ENCODE assay signal across 8 cellular contexts in genomic region chr19:34336781-34337271, GRCh38. TPM values are rescaled to one million over a fixed set of nuclear protein-coding genes. Genes with fewer than 3 reads are reported as not detected.
DNase-seq lines count a peak whose midpoint lies in the region; ATAC-seq and TF ChIP-seq lines count a peak whose summit lies in the region.

No MANE protein-coding gene starts in this region.

- H3K9me2 ChIP-seq in HCT116 (ENCODE audit: insufficient read depth) (no peaks in the 10 kb centered on the region), SU-DHL-6 (replicated peaks; ENCODE audit: insufficient read depth, low read length) (no peaks in the 10 kb centered on the region), neural cell (ENCODE audit: insufficient read depth, low read length) (no peaks in the 10 kb centered on the region)

- CTCF ChIA-PET in HCT116 (lab: Charles Lee): interaction anchor here (1.1 kb wide), 1 partner anchor 10 kb away, joined by 3 read pairs; no protein-coding TSS in a partner anchor

- no peaks in the 10 kb centered on the region for H3K27me3 ChIP-seq in HCT116 (ENCODE audit: insufficient read depth, low read length)
- no peaks in the 10 kb centered on the region for H3K27me3 ChIP-seq in SU-DHL-6 (ENCODE audit: low read length)
- H3K27me3 ChIP-seq in neural cell (ENCODE audit: insufficient read depth, low read depth, low read length): no peaks in the 10 kb centered on the region

- TF ChIP-seq CTCF in HCT116 (IDR thresholded peaks at IDR 0.05 in 2 of 3, conservative IDR thresholded peaks at IDR 0.05 in 1 of 3; ENCODE audit: borderline replicate concordance in 1 of 3, insufficient read depth in 1 of 3, low read depth in 2 of 3, low read length in 2 of 3) (peak; percentile 38 to 73 (median 51); a peak in 5 of 6 replicates), SU-DHL-6 (IDR thresholded peaks at IDR 0.05; ENCODE audit: insufficient read depth, low read length, poor library complexity, severe bottlenecking) (peak; percentile 66), neural cell (IDR thresholded peaks at IDR 0.05; ENCODE audit: poor library complexity, severe bottlenecking) (peak; percentile 69)

- H3K4me3 ChIP-seq in HCT116 (replicated peaks in 1 of 2; ENCODE audit: low read depth in 1 of 2, low read length in 2 of 2): no peak overlapping the region
- no peak overlapping the region for H3K4me3 ChIP-seq in SU-DHL-6 (ENCODE audit: insufficient read depth, low read length, poor library complexity, severe bottlenecking)
- no peak overlapping the region for H3K4me3 ChIP-seq in neural cell (ENCODE audit: low read length)

- H3K27ac ChIP-seq in HCT116 (ENCODE audit: low read depth, low read length): no peak overlapping the region
- H3K27ac ChIP-seq in SU-DHL-6 (ENCODE audit: low read depth, low read length): no peak overlapping the region
- H3K27ac ChIP-seq in neural cell (ENCODE audit: low read length): no peak overlapping the region

- H4K20me1 ChIP-seq in HCT116 (ENCODE audit: insufficient read depth): no peaks in the 10 kb centered on the region
- no peaks in the 10 kb centered on the region for H4K20me1 ChIP-seq in SU-DHL-6 (ENCODE audit: low read depth, low read length)
- no peaks in the 10 kb centered on the region for H4K20me1 ChIP-seq in neural cell (ENCODE audit: insufficient read depth)

- H2AFZ ChIP-seq in HCT116 (ENCODE audit: low read depth, low read length, poor library complexity, severe bottlenecking) (no peak overlapping the region), SU-DHL-6 (ENCODE audit: low read depth, low read length, severe bottlenecking) (no peak overlapping the region), neural cell (ENCODE audit: low read depth, low read length) (no peak overlapping the region)

- RAD21 ChIA-PET in HCT116 (lab: Charles Lee; ENCODE audit: low non-redundant PET in 1 of 2, low total read pairs in 2 of 2, uncharacterized antibody in 2 of 2, unreplicated experiment in 2 of 2): no interaction called here

- DNase-seq in COR-L47 (lab: John Stamatoyannopoulos, UW) (peak; percentile 20), HCT116 (ENCODE audit: low read depth, low spot score) (peak; percentile 8), T1000 (lab: John Stamatoyannopoulos, UW) (no peak), hepatic stellate cell (ENCODE audit: low spot score) (no peak)
- peak; percentile 9 for DNase-seq in effector CD8-positive, alpha-beta T cell (lab: John Stamatoyannopoulos, UW)

- POLR2A ChIA-PET in HCT116 (lab: Charles Lee): no interaction called here

- H3K4me1 ChIP-seq in HCT116 (ENCODE audit: control insufficient read depth in 1 of 2, insufficient read depth in 2 of 2, low read length in 2 of 2): peaks cover 0 to 4% of the 10 kb centered on the region in 2 experiments; a peak in 1 of 4 replicates

- H3K79me2 ChIP-seq in HCT116 (ENCODE audit: insufficient read depth, low read length): no peaks in the 10 kb centered on the region
- H3K79me2 ChIP-seq in SU-DHL-6 (ENCODE audit: insufficient read depth, low read length): no peaks in the 10 kb centered on the region
- no peaks in the 10 kb centered on the region for H3K79me2 ChIP-seq in neural cell (replicated peaks; ENCODE audit: insufficient read depth, low read length)

- TF ChIP-seq RAD21 in HCT116 (IDR thresholded peaks at IDR 0.05; ENCODE audit: low read depth): peak; percentile 47
- peak; percentile 51 for TF ChIP-seq RAD21 in neural cell (conservative IDR thresholded peaks at IDR 0.05)

- H3K9me3 ChIP-seq in HCT116 (ENCODE audit: control insufficient read depth in 1 of 2, insufficient read depth in 1 of 2, low read depth in 1 of 2, low read length in 2 of 2): no peaks in the 10 kb centered on the region
- H3K9me3 ChIP-seq in SU-DHL-6 (ENCODE audit: insufficient read depth, low read length): no peaks in the 10 kb centered on the region
- H3K9me3 ChIP-seq in neural cell (ENCODE audit: low read length): no peaks in the 10 kb centered on the region

- H3K36me3 ChIP-seq in HCT116 (ENCODE audit: control insufficient read depth in 1 of 2, insufficient read depth in 2 of 2, low read length in 2 of 2) (peaks cover 7 to 22% of the 10 kb centered on the region in 2 experiments; a peak in 3 of 4 replicates), SU-DHL-6 (ENCODE audit: low read length) (peaks cover 4% of the 10 kb centered on the region; the same call in 1 of the 2 replicates), neural cell (ENCODE audit: insufficient read depth, low read length) (no peaks in the 10 kb centered on the region)

- H3K4me2 ChIP-seq in HCT116 (ENCODE audit: low read length) (no peak overlapping the region), SU-DHL-6 (ENCODE audit: low read depth, low read length, poor library complexity, severe bottlenecking) (no peak overlapping the region), neural cell (ENCODE audit: low read length) (no peak overlapping the region)

- H3F3A ChIP-seq in SU-DHL-6 (ENCODE audit: insufficient read depth) (no peaks in the 10 kb centered on the region), neural cell (ENCODE audit: insufficient read depth, low read length, poor library complexity, severe bottlenecking) (no peaks in the 10 kb centered on the region)

- BruUV-seq in HCT116 (replicated peaks; lab: Mats Ljungman, UMichigan): no TSS peak

- no peak for TF ChIP-seq POLR2A in HCT116 (IDR thresholded peaks at IDR 0.05; ENCODE audit: borderline replicate concordance, extremely low read depth, insufficient read depth, insufficient read length)

- no peak for TF ChIP-seq EP300 in neural cell (conservative IDR thresholded peaks at IDR 0.05; ENCODE audit: poor library complexity, severe bottlenecking)

- ATAC-seq in HCT116: no peak
- ATAC-seq in GM19328 (IDR thresholded peaks at IDR 0.05; ENCODE audit: unreplicated experiment): no peak

- intact Hi-C loops in HCT116 (cut with micrococcal nuclease): loop anchor here (5.0 kb wide), 1 partner anchor 95 kb away; no protein-coding TSS in a partner anchor

- H3K9ac ChIP-seq in HCT116 (ENCODE audit: low read length) (no peak overlapping the region), SU-DHL-6 (ENCODE audit: low read length) (no peak overlapping the region), neural cell (ENCODE audit: low read length) (no peak overlapping the region)

TF ChIP-seq in HCT116, 20 proteins besides CTCF, POLR2A, EP300 and RAD21:
- TF ChIP-seq ELF1 (IDR thresholded peaks at IDR 0.05; ENCODE audit: borderline replicate concordance, low read depth): no peak
- no peak for TF ChIP-seq TCF7L2 (IDR thresholded peaks at IDR 0.05; ENCODE audit: borderline replicate concordance, extremely low read depth, insufficient read depth, insufficient read length)
- TF ChIP-seq EZH2 (IDR thresholded peaks at IDR 0.05): no peak
- TF ChIP-seq JUND (IDR thresholded peaks at IDR 0.05): no peak
- no peak for TF ChIP-seq YY1 (IDR thresholded peaks at IDR 0.05; ENCODE audit: extremely low read depth, insufficient replicate concordance, low read depth, low read length)
- no peak for TF ChIP-seq CBX3 (IDR thresholded peaks at IDR 0.05; ENCODE audit: low read depth)
- no peak for TF ChIP-seq POLR2AphosphoS5 (IDR thresholded peaks at IDR 0.05; ENCODE audit: low read depth, low read length)
- TF ChIP-seq SRF (IDR thresholded peaks at IDR 0.05; ENCODE audit: low read depth): no peak
- no peak for TF ChIP-seq CEBPB (IDR thresholded peaks at IDR 0.05; ENCODE audit: low read depth)

TF ChIP-seq in neural cell, 6 proteins besides CTCF, POLR2A, EP300 and RAD21:
- TF ChIP-seq SMC3 (conservative IDR thresholded peaks at IDR 0.05; ENCODE audit: poor library complexity): peak; percentile 67
- no peak for TF ChIP-seq TAF1 (IDR thresholded peaks at IDR 0.05; ENCODE audit: low read depth)

RNA-seq across cellular contexts. Expression of gene GPI, which starts 28.2 kb away (rescaled TPM):
- total RNA-seq in HCT116 (2021; ENCODE audit: unreplicated experiment): 787 TPM
- polyA plus RNA-seq in HCT116 (2012): 1,417 and 1,906 TPM in 2 replicates
- 113 and 124 TPM in 2 replicates for polyA plus RNA-seq in neural cell
- polyA minus RNA-seq in neural cell: 137 and 144 TPM in 2 replicates

Comparison
In these comparisons a context has a peak if more than half of its experiments do, and no peak if none do; other contexts are left out.
1. DNase-seq: peak in COR-L47 (single experiment), HCT116 (single experiment) and effector CD8-positive, alpha-beta T cell (single experiment); none in T1000 (single experiment) and hepatic stellate cell (single experiment).
2. Peak in every context shown above with its lines, with median percentiles within 50 percentile points of each other: CTCF ChIP-seq.